Comparison of ENCODE assay signal across 1 cellular context in the genomic region with DNA sequence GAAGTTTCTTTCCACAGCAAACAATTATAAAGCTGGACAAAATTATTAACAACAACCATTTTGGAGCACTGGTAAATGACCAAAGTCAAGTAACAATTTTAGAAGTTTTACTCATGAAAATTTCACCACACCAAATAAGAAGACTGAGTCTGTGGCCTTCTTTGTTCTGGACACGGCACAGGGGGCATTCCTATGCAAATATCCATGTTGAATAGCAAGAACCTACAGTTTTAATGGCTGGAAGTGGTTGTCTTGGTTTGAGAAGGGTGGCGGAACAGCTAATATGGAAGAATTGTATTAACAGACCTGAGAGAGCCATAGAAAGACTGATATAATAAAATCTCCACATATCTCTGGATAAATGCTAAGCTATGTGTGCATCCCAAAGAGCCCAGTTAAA.
TF ChIP-seq lines count a peak whose summit lies in the region.

No MANE protein-coding gene starts in this region.

TF ChIP-seq in GM23338, 12 proteins besides CTCF, POLR2A, EP300 and RAD21 (continued from another document):
- TF ChIP-seq, protein P1, sequence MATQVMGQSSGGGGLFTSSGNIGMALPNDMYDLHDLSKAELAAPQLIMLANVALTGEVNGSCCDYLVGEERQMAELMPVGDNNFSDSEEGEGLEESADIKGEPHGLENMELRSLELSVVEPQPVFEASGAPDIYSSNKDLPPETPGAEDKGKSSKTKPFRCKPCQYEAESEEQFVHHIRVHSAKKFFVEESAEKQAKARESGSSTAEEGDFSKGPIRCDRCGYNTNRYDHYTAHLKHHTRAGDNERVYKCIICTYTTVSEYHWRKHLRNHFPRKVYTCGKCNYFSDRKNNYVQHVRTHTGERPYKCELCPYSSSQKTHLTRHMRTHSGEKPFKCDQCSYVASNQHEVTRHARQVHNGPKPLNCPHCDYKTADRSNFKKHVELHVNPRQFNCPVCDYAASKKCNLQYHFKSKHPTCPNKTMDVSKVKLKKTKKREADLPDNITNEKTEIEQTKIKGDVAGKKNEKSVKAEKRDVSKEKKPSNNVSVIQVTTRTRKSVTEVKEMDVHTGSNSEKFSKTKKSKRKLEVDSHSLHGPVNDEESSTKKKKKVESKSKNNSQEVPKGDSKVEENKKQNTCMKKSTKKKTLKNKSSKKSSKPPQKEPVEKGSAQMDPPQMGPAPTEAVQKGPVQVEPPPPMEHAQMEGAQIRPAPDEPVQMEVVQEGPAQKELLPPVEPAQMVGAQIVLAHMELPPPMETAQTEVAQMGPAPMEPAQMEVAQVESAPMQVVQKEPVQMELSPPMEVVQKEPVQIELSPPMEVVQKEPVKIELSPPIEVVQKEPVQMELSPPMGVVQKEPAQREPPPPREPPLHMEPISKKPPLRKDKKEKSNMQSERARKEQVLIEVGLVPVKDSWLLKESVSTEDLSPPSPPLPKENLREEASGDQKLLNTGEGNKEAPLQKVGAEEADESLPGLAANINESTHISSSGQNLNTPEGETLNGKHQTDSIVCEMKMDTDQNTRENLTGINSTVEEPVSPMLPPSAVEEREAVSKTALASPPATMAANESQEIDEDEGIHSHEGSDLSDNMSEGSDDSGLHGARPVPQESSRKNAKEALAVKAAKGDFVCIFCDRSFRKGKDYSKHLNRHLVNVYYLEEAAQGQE (IDR thresholded peaks at IDR 0.05; ENCODE audit: unreplicated experiment) = no peak
- TF ChIP-seq, protein P2, sequence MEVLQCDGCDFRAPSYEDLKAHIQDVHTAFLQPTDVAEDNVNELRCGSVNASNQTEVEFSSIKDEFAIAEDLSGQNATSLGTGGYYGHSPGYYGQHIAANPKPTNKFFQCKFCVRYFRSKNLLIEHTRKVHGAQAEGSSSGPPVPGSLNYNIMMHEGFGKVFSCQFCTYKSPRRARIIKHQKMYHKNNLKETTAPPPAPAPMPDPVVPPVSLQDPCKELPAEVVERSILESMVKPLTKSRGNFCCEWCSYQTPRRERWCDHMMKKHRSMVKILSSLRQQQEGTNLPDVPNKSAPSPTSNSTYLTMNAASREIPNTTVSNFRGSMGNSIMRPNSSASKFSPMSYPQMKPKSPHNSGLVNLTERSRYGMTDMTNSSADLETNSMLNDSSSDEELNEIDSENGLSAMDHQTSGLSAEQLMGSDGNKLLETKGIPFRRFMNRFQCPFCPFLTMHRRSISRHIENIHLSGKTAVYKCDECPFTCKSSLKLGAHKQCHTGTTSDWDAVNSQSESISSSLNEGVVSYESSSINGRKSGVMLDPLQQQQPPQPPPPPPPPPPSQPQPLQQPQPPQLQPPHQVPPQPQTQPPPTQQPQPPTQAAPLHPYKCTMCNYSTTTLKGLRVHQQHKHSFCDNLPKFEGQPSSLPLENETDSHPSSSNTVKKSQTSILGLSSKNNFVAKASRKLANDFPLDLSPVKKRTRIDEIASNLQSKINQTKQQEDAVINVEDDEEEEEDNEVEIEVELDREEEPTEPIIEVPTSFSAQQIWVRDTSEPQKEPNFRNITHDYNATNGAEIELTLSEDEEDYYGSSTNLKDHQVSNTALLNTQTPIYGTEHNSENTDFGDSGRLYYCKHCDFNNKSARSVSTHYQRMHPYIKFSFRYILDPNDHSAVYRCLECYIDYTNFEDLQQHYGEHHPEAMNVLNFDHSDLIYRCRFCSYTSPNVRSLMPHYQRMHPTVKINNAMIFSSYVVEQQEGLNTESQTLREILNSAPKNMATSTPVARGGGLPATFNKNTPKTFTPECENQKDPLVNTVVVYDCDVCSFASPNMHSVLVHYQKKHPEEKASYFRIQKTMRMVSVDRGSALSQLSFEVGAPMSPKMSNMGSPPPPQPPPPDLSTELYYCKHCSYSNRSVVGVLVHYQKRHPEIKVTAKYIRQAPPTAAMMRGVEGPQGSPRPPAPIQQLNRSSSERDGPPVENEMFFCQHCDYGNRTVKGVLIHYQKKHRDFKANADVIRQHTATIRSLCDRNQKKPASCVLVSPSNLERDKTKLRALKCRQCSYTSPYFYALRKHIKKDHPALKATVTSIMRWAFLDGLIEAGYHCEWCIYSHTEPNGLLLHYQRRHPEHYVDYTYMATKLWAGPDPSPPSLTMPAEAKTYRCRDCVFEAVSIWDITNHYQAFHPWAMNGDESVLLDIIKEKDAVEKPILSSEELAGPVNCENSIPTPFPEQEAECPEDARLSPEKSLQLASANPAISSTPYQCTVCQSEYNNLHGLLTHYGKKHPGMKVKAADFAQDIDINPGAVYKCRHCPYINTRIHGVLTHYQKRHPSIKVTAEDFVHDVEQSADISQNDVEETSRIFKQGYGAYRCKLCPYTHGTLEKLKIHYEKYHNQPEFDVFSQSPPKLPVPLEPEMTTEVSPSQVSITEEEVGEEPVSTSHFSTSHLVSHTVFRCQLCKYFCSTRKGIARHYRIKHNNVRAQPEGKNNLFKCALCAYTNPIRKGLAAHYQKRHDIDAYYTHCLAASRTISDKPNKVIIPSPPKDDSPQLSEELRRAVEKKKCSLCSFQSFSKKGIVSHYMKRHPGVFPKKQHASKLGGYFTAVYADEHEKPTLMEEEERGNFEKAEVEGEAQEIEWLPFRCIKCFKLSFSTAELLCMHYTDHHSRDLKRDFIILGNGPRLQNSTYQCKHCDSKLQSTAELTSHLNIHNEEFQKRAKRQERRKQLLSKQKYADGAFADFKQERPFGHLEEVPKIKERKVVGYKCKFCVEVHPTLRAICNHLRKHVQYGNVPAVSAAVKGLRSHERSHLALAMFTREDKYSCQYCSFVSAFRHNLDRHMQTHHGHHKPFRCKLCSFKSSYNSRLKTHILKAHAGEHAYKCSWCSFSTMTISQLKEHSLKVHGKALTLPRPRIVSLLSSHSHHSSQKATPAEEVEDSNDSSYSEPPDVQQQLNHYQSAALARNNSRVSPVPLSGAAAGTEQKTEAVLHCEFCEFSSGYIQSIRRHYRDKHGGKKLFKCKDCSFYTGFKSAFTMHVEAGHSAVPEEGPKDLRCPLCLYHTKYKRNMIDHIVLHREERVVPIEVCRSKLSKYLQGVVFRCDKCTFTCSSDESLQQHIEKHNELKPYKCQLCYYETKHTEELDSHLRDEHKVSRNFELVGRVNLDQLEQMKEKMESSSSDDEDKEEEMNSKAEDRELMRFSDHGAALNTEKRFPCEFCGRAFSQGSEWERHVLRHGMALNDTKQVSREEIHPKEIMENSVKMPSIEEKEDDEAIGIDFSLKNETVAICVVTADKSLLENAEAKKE (CRISPR knock-in tag; IDR thresholded peaks at IDR 0.05) = no peak
- TF ChIP-seq CREB1 (CRISPR knock-in tag; IDR thresholded peaks at IDR 0.05; ENCODE audit: low read depth) = no peak
- no peak for TF ChIP-seq POLR2AphosphoS5 (IDR thresholded peaks at IDR 0.05; ENCODE audit: low read depth)
- TF ChIP-seq, protein P3, sequence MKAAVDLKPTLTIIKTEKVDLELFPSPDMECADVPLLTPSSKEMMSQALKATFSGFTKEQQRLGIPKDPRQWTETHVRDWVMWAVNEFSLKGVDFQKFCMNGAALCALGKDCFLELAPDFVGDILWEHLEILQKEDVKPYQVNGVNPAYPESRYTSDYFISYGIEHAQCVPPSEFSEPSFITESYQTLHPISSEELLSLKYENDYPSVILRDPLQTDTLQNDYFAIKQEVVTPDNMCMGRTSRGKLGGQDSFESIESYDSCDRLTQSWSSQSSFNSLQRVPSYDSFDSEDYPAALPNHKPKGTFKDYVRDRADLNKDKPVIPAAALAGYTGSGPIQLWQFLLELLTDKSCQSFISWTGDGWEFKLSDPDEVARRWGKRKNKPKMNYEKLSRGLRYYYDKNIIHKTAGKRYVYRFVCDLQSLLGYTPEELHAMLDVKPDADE (IDR thresholded peaks at IDR 0.05) = no peak
- TF ChIP-seq ZNF114 (CRISPR knock-in tag; IDR thresholded peaks at IDR 0.05) = no peak
- no peak for TF ChIP-seq EZH2phosphoT487 (IDR thresholded peaks at IDR 0.05; ENCODE audit: unreplicated experiment)
- TF ChIP-seq ZNF331 (CRISPR knock-in tag; IDR thresholded peaks at IDR 0.05; ENCODE audit: low read depth) = no peak
- no peak for TF ChIP-seq EZH2 (IDR thresholded peaks at IDR 0.05; ENCODE audit: low read depth, unreplicated experiment)
- no peak for TF ChIP-seq NANOG (IDR thresholded peaks at IDR 0.05; ENCODE audit: borderline replicate concordance)
- TF ChIP-seq STAT1 (IDR thresholded peaks at IDR 0.05; ENCODE audit: unreplicated experiment) = no peak
